Comparison of ENCODE assay signal across 7 cellular contexts in the genomic region with DNA sequence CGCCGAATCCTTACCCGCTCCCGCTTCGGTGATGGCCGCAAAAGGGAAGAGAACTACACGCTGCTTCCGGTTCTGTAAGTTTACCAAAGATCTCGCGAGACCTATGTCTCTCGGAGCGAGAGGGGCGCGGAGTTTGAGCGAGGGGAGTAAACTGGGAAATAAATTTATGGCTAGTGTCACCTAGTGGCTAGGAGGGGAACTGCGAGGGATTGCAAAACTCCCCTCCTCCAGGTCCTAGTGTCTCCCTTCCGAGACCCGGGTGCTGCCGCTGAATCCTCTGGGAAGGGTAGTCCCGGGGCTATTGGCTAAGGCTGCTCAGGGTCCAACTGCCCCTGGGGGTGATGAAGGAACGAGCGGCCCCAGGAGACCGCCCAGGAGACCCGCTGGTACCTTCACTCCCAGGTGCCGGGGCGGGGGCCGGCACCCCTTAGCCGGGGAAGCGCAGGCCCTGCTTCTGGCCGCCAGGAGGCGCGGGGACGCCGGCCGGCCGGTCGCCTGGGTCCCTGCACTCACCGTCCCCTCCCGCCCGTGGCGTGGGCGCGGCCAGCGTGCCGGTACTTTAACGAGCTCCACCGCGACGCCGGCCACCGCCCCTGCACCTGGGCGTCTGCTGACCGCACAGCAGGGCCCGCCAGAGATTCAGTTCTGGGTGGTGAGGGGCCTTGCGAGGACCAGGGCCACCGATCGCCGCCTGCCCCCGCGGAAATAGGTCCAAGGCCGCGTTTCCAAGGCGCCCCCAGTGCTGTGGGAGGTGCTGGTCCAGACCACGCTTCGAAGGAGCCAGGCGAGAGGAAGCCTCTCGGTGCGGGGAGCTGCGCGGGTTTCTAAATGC.
DNase-seq lines count a peak whose midpoint lies in the region; ATAC-seq and TF ChIP-seq lines count a peak whose summit lies in the region.

A gene (minus strand): TSS at position 51 of the 832 bp plus-strand sequence. CDS start 883 bp downstream, outside the sequence.

- DNase-seq in NCI-H1930 (lab: John Stamatoyannopoulos, UW): peak; percentile 97 to 99
- DNase-seq in T-helper 22 cell (ENCODE audit: low read depth): peak; percentile 91
- peak; percentile 97 for DNase-seq in astrocyte of the cerebellum (ENCODE audit: low read depth)
- peak; percentile 95 to 98 for DNase-seq in hippocampal formation (lab: John Stamatoyannopoulos, UW)
- DNase-seq in retinal pigment epithelial cell (ENCODE audit: low read depth): peak; percentile 88

- in situ Hi-C loops in astrocyte of the cerebellum (cut with HindIII; ENCODE audit: low sequenced_read_pairs): no loop called here

- H3K4me3 ChIP-seq in astrocyte of the cerebellum (ENCODE audit: low read depth, low read length): peak within 1 kb of the TSS; percentile 71
- peak within 1 kb of the TSS; percentile 98 for H3K4me3 ChIP-seq in retinal pigment epithelial cell (ENCODE audit: low read length)

- ATAC-seq in GM18499 (IDR thresholded peaks at IDR 0.05; ENCODE audit: insufficient read depth, unreplicated experiment): peak; percentile 79
- ATAC-seq in HG02970 (IDR thresholded peaks at IDR 0.05; ENCODE audit: low FRiP score, unreplicated experiment): peak; percentile 89

- peak; percentile 85 for TF ChIP-seq CTCF in astrocyte of the cerebellum (IDR thresholded peaks at IDR 0.05; ENCODE audit: low read depth, low read length, missing control alignments)
- peak; percentile 88 for TF ChIP-seq CTCF in retinal pigment epithelial cell (conservative IDR thresholded peaks at IDR 0.05; ENCODE audit: low read depth, low read length)

Comparison
In these comparisons a context has a peak if more than half of its experiments do, and no peak if none do; other contexts are left out.
1. Peak in every context shown above with its lines: DNase-seq, ATAC-seq and H3K4me3 ChIP-seq.